Comparison of ENCODE assay signal across 1 cellular context in the genomic region with DNA sequence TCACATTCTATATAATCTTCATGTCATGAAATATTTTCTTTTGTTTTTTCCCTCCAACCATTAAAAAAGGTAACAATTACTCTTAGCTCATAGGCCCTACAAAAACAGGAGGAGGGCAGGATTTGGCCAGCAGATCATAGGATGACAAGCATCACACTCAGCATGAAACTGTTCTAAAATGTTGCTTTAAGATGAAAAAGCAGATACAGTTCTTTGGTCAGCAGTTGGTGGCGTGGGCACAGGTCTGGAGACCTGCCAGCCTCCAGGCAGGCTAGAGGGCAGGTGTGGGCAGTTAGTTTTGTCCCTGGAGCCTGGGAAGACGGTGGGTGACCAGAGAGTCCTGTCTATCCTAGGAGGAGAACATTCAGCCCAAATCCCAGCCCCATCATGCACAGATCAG.
TF ChIP-seq lines count a peak whose summit lies in the region.

A gene with protein sequence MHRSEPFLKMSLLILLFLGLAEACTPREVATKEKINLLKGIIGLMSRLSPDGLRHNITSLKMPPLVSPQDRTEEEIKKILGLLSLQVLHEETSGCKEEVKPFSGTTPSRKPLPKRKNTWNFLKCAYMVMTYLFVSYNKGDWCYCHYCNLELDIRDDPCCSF (plus strand): TSS at position 301 of the 400 bp plus-strand sequence. CDS start 87 bp downstream, at position 388.

TF ChIP-seq in endothelial cell of umbilical vein, 7 proteins besides CTCF, POLR2A, EP300 and RAD21:
- TF ChIP-seq EZH2 (IDR thresholded peaks at IDR 0.05; ENCODE audit: borderline replicate concordance, low read depth, low read length, severe bottlenecking) (no peak), GATA2 (IDR thresholded peaks at IDR 0.05; ENCODE audit: insufficient read depth, insufficient read length, low read depth, low read length) (no peak), MYC (IDR thresholded peaks at IDR 0.05; ENCODE audit: low read depth, low read length) (no peak), JUN (IDR thresholded peaks at IDR 0.05; ENCODE audit: borderline replicate concordance, insufficient read depth, insufficient read length, low read depth) (no peak), POLR2AphosphoS5 (IDR thresholded peaks at IDR 0.05; ENCODE audit: insufficient read depth, low read depth, low read length) (no peak), FOS (IDR thresholded peaks at IDR 0.05; ENCODE audit: borderline replicate concordance, insufficient read depth, low read length) (no peak)
- TF ChIP-seq, protein P1, sequence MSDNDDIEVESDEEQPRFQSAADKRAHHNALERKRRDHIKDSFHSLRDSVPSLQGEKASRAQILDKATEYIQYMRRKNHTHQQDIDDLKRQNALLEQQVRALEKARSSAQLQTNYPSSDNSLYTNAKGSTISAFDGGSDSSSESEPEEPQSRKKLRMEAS (IDR thresholded peaks at IDR 0.05; ENCODE audit: insufficient read depth, insufficient read length) = no peak
